In genomic region chr5:59685131-59685530, GRCh38 we compare ENCODE assay signal across 19 cellular contexts.
DNase-seq lines count a peak whose midpoint lies in the region; ATAC-seq and TF ChIP-seq lines count a peak whose summit lies in the region.
"Had no signal": no experiment of that assay in that cellular context is flagged by ENCODE, and none has a peak within 500 bp of the region (broad histone marks: within the 10 kb centered on the region; RNA-seq: fewer than 3 reads in every experiment).

No MANE protein-coding gene starts in this region.

- no peaks in the 10 kb centered on the region for H3K27me3 Mint-ChIP-seq in GM23338 (ENCODE audit: insufficient read depth, low read depth, poor library complexity)

- no peak overlapping the region for H3K4me2 ChIP-seq in GM23338

- peak; percentile 29 for DNase-seq in AG10803 (ENCODE audit: low read depth)
- DNase-seq in myocyte (ENCODE audit: low read depth): peak; percentile 6
- DNase-seq in Peyer's patch: no peak
- no peak for DNase-seq in NCI-H69 (lab: John Stamatoyannopoulos, UW)
- DNase-seq in GM23338 (ENCODE audit: low spot score): no peak
- DNase-seq in activated gamma-delta T cell treated with Interleukin-2 at 50 U/mL for 16 hours: no peak
- DNase-seq: Calu3; CD8-positive, alpha-beta T cell; DMS53; H7; MV-4-11; NCI-H187; NCI-H2227 treated with DMSO at 0.1 percent for 48 hours; NK-92 treated with Interleukin-12 subunit alpha and Interleukin-12 subunit beta, amount 100 ng/mL, for 24 hours; SHP77 treated with DMSO at 0.1 percent for 48 hours; T-helper 1 cell had no signal

- H3K36me3 Mint-ChIP-seq in GM23338 (ENCODE audit: low read depth): peaks cover 1% of the 10 kb centered on the region; the same call in 2 of the 3 replicates
- H3K36me3 Mint-ChIP-seq: CD8-positive, alpha-beta T cell had no signal

- H3K27ac ChIP-seq in Peyer's patch: no peak overlapping the region
- no peak overlapping the region for H3K27ac ChIP-seq in GM23338 (ENCODE audit: low read depth)
- H3K27ac ChIP-seq: BLaER1 had no signal

- H3K27me3 ChIP-seq in Peyer's patch (no peaks in the 10 kb centered on the region), GM23338 (ENCODE audit: insufficient read depth) (no peaks in the 10 kb centered on the region)
- H3K27me3 ChIP-seq: BLaER1 had no signal

- H4K20me1 ChIP-seq in GM23338 (replicated peaks; ENCODE audit: insufficient read depth): no peaks in the 10 kb centered on the region
- H4K20me1 ChIP-seq: BLaER1 had no signal

- H3K9me2 ChIP-seq in GM23338 (ENCODE audit: insufficient read depth): no peaks in the 10 kb centered on the region

- no peak overlapping the region for H3K4me3 ChIP-seq in AG10803 (ENCODE audit: low read length)
- H3K4me3 ChIP-seq in Peyer's patch: no peak overlapping the region
- no peak overlapping the region for H3K4me3 ChIP-seq in GM23338
- H3K4me3 ChIP-seq: BLaER1 had no signal

- no peak overlapping the region for H3K27ac Mint-ChIP-seq in GM23338
- H3K27ac Mint-ChIP-seq: CD8-positive, alpha-beta T cell had no signal

- H3K4me1 ChIP-seq in Peyer's patch (peaks cover 0 to 6% (median 0%) of the 10 kb centered on the region in 4 donors), GM23338 (ENCODE audit: insufficient read depth) (no peaks in the 10 kb centered on the region)

- H3F3A ChIP-seq in GM23338 (replicated peaks; ENCODE audit: low read depth): no peaks in the 10 kb centered on the region

- H3K9me3 Mint-ChIP-seq in GM23338: no peaks in the 10 kb centered on the region

- no peak for TF ChIP-seq CTCF in AG10803 (conservative IDR thresholded peaks at IDR 0.05; ENCODE audit: low read length)
- no peak for TF ChIP-seq CTCF in Peyer's patch (IDR thresholded peaks at IDR 0.05)
- no peak for TF ChIP-seq CTCF in GM23338 (conservative IDR thresholded peaks at IDR 0.05; ENCODE audit: low read depth in 2 of 2)

- H3K4me3 Mint-ChIP-seq in GM23338: no peak overlapping the region
- H3K4me3 Mint-ChIP-seq: CD8-positive, alpha-beta T cell had no signal

- TF ChIP-seq POLR2A in Peyer's patch (IDR thresholded peaks at IDR 0.05): no peak

- H3K36me3 ChIP-seq in Peyer's patch: no peaks in the 10 kb centered on the region
- no peaks in the 10 kb centered on the region for H3K36me3 ChIP-seq in GM23338 (ENCODE audit: insufficient read depth)
- H3K36me3 ChIP-seq: BLaER1 had no signal

- no peaks in the 10 kb centered on the region for H3K79me2 ChIP-seq in GM23338 (replicated peaks; ENCODE audit: insufficient read depth)

- peaks cover 2% of the 10 kb centered on the region; the same call in 2 of the 3 replicates for H3K4me1 Mint-ChIP-seq in GM23338

- no peaks in the 10 kb centered on the region for H3K9me3 ChIP-seq in Peyer's patch
- H3K9me3 ChIP-seq: BLaER1 had no signal

- ATAC-seq in HG03565 (IDR thresholded peaks at IDR 0.05; ENCODE audit: unreplicated experiment) (peak; percentile 12), SK-N-SH treated with all-trans-retinoic acid at 6 μM for 48 hours (no peak; the same call in 2 of the 3 replicates), GM23338 (no peak)
- ATAC-seq: CD8-positive, alpha-beta T cell had no signal

- H2AFZ ChIP-seq in GM23338: no peak overlapping the region

TF ChIP-seq in SK-N-SH treated with all-trans-retinoic acid at 6 μM for 48 hours, 23 proteins besides CTCF, POLR2A, EP300 and RAD21:
- peak; percentile 37; the same call in 1 of the 2 replicates for TF ChIP-seq ISL1 (CRISPR knock-in tag; IDR thresholded peaks at IDR 0.05)
- no peak for TF ChIP-seq ZNF70 (CRISPR knock-in tag; IDR thresholded peaks at IDR 0.05)
- TF ChIP-seq POU6F1 (CRISPR knock-in tag; IDR thresholded peaks at IDR 0.05; ENCODE audit: borderline replicate concordance, low read depth): no peak
- TF ChIP-seq CREB5 (CRISPR knock-in tag; IDR thresholded peaks at IDR 0.05; ENCODE audit: low read depth): no peak
- TF ChIP-seq CSDC2 (CRISPR knock-in tag; IDR thresholded peaks at IDR 0.05): no peak

TF ChIP-seq in GM23338, 12 proteins besides CTCF, POLR2A, EP300 and RAD21 (continues in another document):
- TF ChIP-seq, protein P1, sequence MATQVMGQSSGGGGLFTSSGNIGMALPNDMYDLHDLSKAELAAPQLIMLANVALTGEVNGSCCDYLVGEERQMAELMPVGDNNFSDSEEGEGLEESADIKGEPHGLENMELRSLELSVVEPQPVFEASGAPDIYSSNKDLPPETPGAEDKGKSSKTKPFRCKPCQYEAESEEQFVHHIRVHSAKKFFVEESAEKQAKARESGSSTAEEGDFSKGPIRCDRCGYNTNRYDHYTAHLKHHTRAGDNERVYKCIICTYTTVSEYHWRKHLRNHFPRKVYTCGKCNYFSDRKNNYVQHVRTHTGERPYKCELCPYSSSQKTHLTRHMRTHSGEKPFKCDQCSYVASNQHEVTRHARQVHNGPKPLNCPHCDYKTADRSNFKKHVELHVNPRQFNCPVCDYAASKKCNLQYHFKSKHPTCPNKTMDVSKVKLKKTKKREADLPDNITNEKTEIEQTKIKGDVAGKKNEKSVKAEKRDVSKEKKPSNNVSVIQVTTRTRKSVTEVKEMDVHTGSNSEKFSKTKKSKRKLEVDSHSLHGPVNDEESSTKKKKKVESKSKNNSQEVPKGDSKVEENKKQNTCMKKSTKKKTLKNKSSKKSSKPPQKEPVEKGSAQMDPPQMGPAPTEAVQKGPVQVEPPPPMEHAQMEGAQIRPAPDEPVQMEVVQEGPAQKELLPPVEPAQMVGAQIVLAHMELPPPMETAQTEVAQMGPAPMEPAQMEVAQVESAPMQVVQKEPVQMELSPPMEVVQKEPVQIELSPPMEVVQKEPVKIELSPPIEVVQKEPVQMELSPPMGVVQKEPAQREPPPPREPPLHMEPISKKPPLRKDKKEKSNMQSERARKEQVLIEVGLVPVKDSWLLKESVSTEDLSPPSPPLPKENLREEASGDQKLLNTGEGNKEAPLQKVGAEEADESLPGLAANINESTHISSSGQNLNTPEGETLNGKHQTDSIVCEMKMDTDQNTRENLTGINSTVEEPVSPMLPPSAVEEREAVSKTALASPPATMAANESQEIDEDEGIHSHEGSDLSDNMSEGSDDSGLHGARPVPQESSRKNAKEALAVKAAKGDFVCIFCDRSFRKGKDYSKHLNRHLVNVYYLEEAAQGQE (IDR thresholded peaks at IDR 0.05; ENCODE audit: unreplicated experiment): no peak
- TF ChIP-seq ZNF114 (CRISPR knock-in tag; IDR thresholded peaks at IDR 0.05) (no peak), NANOG (IDR thresholded peaks at IDR 0.05; ENCODE audit: borderline replicate concordance) (no peak), POLR2AphosphoS5 (IDR thresholded peaks at IDR 0.05; ENCODE audit: low read depth) (no peak), STAT1 (IDR thresholded peaks at IDR 0.05; ENCODE audit: unreplicated experiment) (no peak), ZNF462 (CRISPR knock-in tag; IDR thresholded peaks at IDR 0.05) (no peak), EZH2phosphoT487 (IDR thresholded peaks at IDR 0.05; ENCODE audit: unreplicated experiment) (no peak)

Comparison
In these comparisons a context has a peak if more than half of its experiments do, and no peak if none do; other contexts are left out.
1. DNase-seq: peak in AG10803 (single experiment) and myocyte (single experiment); none in Peyer's patch (0 of 3), NCI-H69 (single experiment), GM23338 (single experiment) and activated gamma-delta T cell treated with Interleukin-2 at 50 U/mL for 16 hours (single experiment).